Comparison of ENCODE assay signal across 1 cellular context in genomic region chr7:32539366-32539765, GRCh38.
TF ChIP-seq lines count a peak whose summit lies in the region.

No MANE protein-coding gene starts in this region.

TF ChIP-seq in K562, 482 proteins besides CTCF, POLR2A, EP300 and RAD21 (continued from another document and continues in another):
- 0 out of 2 replicates have a peak, but pooled peaks have one; percentile 26 for TF ChIP-seq DIDO1 (tag; IDR thresholded peaks at IDR 0.05; ENCODE audit: low read depth)
- no peak for TF ChIP-seq RAD51 (IDR thresholded peaks at IDR 0.05; ENCODE audit: borderline replicate concordance, low read depth)
- no peak for TF ChIP-seq MTA1 (IDR thresholded peaks at IDR 0.05; ENCODE audit: borderline replicate concordance)
- no peak for TF ChIP-seq ZNF143 (CRISPR knock-in tag; IDR thresholded peaks at IDR 0.05)
- TF ChIP-seq KLF6 (CRISPR knock-in tag; IDR thresholded peaks at IDR 0.05; ENCODE audit: borderline replicate concordance) = peak; percentile 79; the same call in 1 of the 2 replicates
- no peak for TF ChIP-seq PML (IDR thresholded peaks at IDR 0.05; ENCODE audit: low read length)
- TF ChIP-seq CBX8 (IDR thresholded peaks at IDR 0.05; ENCODE audit: borderline replicate concordance, extremely low read depth, low read depth, low read length, poor library complexity, severe bottlenecking) = no peak
- no peak for TF ChIP-seq TARDBP (IDR thresholded peaks at IDR 0.05)
- TF ChIP-seq SMARCB1 (IDR thresholded peaks at IDR 0.05; ENCODE audit: insufficient read length, low read depth) = no peak
- TF ChIP-seq CHCHD3 (CRISPR knock-in tag; IDR thresholded peaks at IDR 0.05) = no peak
- TF ChIP-seq ARID1B (IDR thresholded peaks at IDR 0.05) = no peak
- TF ChIP-seq NFE2L1 (tag; IDR thresholded peaks at IDR 0.05; ENCODE audit: borderline replicate concordance, low read depth) = 0 out of 2 replicates have a peak, but pooled peaks have one; percentile 33
- TF ChIP-seq TAF9B (IDR thresholded peaks at IDR 0.05; ENCODE audit: partially characterized antibody) = no peak
- no peak for TF ChIP-seq NFIC (IDR thresholded peaks at IDR 0.05)
- TF ChIP-seq U2AF2 (optimal IDR thresholded peaks at IDR 0.05; ENCODE audit: low read depth, low read length) = no peak
- no peak for TF ChIP-seq SNRNP70 (optimal IDR thresholded peaks at IDR 0.05; ENCODE audit: low read depth, low read length)
- peak; percentile 87 for TF ChIP-seq PTTG1 (tag; IDR thresholded peaks at IDR 0.05; ENCODE audit: low read depth)
- TF ChIP-seq CREBBP (IDR thresholded peaks at IDR 0.05; ENCODE audit: low read depth, low read length) = no peak
- no peak for TF ChIP-seq RREB1 (CRISPR knock-in tag; IDR thresholded peaks at IDR 0.05)
- no peak for TF ChIP-seq GABPB2 (CRISPR knock-in tag; conservative IDR thresholded peaks at IDR 0.05)
- TF ChIP-seq CHD1 (IDR thresholded peaks at IDR 0.05; ENCODE audit: low read length) = no peak
- TF ChIP-seq ZNF444 (CRISPR knock-in tag; IDR thresholded peaks at IDR 0.05) = no peak
- no peak for TF ChIP-seq MEIS2 (IDR thresholded peaks at IDR 0.05; ENCODE audit: partially characterized antibody)
- no peak for TF ChIP-seq NR4A1 (CRISPR knock-in tag; IDR thresholded peaks at IDR 0.05)
- peak; percentile 83 for TF ChIP-seq NR4A1 (tag; IDR thresholded peaks at IDR 0.05)
- TF ChIP-seq, protein P1, sequence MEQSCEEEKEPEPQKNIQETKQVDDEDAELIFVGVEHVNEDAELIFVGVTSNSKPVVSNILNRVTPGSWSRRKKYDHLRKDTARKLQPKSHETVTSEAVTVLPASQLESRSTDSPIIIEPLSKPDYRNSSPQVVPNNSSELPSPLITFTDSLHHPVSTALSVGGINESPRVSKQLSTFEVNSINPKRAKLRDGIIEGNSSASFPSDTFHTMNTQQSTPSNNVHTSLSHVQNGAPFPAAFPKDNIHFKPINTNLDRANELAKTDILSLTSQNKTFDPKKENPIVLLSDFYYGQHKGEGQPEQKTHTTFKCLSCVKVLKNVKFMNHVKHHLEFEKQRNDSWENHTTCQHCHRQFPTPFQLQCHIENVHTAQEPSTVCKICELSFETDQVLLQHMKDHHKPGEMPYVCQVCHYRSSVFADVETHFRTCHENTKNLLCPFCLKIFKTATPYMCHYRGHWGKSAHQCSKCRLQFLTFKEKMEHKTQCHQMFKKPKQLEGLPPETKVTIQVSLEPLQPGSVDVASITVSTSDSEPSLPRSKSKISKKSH (CRISPR knock-in tag; IDR thresholded peaks at IDR 0.05) = no peak
- TF ChIP-seq HMG20B (CRISPR knock-in tag; IDR thresholded peaks at IDR 0.05) = no peak
- no peak for TF ChIP-seq E2F4 (CRISPR knock-in tag; IDR thresholded peaks at IDR 0.05; ENCODE audit: low read depth)
- TF ChIP-seq ZNF644 (tag; IDR thresholded peaks at IDR 0.05; ENCODE audit: low read depth) = 0 out of 2 replicates have a peak, but pooled peaks have one; percentile 65
- no peak for TF ChIP-seq ZNF511 (CRISPR knock-in tag; IDR thresholded peaks at IDR 0.05)
- TF ChIP-seq PURB (CRISPR knock-in tag; IDR thresholded peaks at IDR 0.05; ENCODE audit: low read depth) = no peak
- no peak for TF ChIP-seq CBX5 (IDR thresholded peaks at IDR 0.05; ENCODE audit: borderline replicate concordance, low read depth)
- TF ChIP-seq, protein P2, sequence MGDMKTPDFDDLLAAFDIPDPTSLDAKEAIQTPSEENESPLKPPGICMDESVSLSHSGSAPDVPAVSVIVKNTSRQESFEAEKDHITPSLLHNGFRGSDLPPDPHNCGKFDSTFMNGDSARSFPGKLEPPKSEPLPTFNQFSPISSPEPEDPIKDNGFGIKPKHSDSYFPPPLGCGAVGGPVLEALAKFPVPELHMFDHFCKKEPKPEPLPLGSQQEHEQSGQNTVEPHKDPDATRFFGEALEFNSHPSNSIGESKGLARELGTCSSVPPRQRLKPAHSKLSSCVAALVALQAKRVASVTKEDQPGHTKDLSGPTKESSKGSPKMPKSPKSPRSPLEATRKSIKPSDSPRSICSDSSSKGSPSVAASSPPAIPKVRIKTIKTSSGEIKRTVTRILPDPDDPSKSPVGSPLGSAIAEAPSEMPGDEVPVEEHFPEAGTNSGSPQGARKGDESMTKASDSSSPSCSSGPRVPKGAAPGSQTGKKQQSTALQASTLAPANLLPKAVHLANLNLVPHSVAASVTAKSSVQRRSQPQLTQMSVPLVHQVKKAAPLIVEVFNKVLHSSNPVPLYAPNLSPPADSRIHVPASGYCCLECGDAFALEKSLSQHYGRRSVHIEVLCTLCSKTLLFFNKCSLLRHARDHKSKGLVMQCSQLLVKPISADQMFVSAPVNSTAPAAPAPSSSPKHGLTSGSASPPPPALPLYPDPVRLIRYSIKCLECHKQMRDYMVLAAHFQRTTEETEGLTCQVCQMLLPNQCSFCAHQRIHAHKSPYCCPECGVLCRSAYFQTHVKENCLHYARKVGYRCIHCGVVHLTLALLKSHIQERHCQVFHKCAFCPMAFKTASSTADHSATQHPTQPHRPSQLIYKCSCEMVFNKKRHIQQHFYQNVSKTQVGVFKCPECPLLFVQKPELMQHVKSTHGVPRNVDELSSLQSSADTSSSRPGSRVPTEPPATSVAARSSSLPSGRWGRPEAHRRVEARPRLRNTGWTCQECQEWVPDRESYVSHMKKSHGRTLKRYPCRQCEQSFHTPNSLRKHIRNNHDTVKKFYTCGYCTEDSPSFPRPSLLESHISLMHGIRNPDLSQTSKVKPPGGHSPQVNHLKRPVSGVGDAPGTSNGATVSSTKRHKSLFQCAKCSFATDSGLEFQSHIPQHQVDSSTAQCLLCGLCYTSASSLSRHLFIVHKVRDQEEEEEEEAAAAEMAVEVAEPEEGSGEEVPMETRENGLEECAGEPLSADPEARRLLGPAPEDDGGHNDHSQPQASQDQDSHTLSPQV (IDR thresholded peaks at IDR 0.05) = peak; percentile 96
- peak; percentile 69; the same call in 1 of the 2 replicates for TF ChIP-seq MEF2D (tag; conservative IDR thresholded peaks at IDR 0.05; ENCODE audit: low read depth)
- no peak for TF ChIP-seq ZNF324 (CRISPR knock-in tag; IDR thresholded peaks at IDR 0.05)
- no peak for TF ChIP-seq GMEB1 (CRISPR knock-in tag; IDR thresholded peaks at IDR 0.05)
- no peak for TF ChIP-seq SMARCA4 (IDR thresholded peaks at IDR 0.05)
- TF ChIP-seq EP400 (IDR thresholded peaks at IDR 0.05) = no peak
- TF ChIP-seq ZFP36 (IDR thresholded peaks at IDR 0.05; ENCODE audit: low read depth, low read length, partially characterized antibody) = no peak
- no peak for TF ChIP-seq AFF1 (IDR thresholded peaks at IDR 0.05; ENCODE audit: low read depth in 1 of 2, partially characterized antibody in 2 of 2)
- no peak for TF ChIP-seq RB1 (IDR thresholded peaks at IDR 0.05; ENCODE audit: low read depth)
- TF ChIP-seq ILF3 (IDR thresholded peaks at IDR 0.05; ENCODE audit: borderline replicate concordance) = no peak
- no peak for TF ChIP-seq FOXP4 (CRISPR knock-in tag; IDR thresholded peaks at IDR 0.05; ENCODE audit: borderline replicate concordance)
- TF ChIP-seq CXXC5 (CRISPR knock-in tag; IDR thresholded peaks at IDR 0.05) = peak; percentile 54; the same call in 1 of the 2 replicates
- TF ChIP-seq TEAD1 (CRISPR knock-in tag; IDR thresholded peaks at IDR 0.05) = peak in 1 of 2 experiments; percentile 81; a peak in 2 of 4 replicates
